Comparison of ENCODE assay signal across 8 cellular contexts in the genomic region with DNA sequence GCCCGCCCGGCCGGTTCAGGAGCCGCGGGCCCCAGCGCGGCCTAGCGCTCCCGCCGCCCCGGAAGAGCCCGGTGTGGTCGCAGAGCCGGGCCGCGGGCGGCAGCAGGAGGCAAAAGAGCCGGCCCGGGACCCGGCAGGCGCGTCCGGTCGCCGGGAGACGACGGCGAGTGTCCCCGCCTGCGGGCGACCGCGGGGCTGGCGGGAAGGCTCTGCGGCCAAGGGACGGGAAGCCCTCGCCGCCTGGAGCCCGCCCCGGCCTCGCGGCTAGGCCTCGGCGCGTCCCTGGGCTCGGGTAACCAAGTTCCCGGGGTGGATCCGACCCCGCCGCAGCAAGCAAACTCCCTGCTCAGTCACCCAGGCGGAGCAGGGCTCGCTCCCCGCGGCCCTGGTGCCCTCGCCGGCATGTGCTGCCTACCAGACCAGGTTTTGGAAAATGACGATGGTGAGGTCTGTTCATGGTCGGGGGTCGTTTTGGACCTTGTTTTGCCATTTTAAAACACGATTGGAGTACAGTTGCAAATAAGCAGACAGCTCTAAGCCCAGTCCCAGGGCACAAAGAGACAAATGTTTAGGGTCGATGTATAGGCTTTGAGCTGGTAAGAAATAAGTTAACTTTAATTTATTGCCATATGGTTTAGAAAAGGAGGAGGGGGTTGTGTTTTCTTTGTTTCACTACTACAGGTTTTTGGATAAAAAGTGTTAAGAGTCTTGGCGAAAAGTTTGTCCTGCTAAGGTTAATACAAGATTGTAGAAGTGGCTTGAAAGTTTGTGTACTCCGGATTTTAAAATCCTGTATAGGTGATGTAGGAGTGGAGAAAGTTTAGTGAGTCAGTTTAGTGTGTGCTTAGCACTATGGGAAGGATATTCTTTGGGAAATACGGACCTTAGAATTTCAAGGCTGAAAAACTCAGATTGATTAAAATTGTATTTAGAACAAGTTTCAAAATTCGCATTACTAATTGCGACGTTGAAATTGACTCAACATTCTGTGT. TPM values are rescaled to one million over a fixed set of nuclear protein-coding genes. Genes with fewer than 3 reads are reported as not detected.
A peak's percentile ranks its signal among the peaks of the same experiment; 100 is the strongest.
DNase-seq lines count a peak whose midpoint lies in the region; ATAC-seq and TF ChIP-seq lines count a peak whose summit lies in the region.

No MANE protein-coding gene starts in this region.

- TF ChIP-seq CTCF in AG04449 (IDR thresholded peaks at IDR 0.05; ENCODE audit: insufficient read depth, low read length, missing control alignments) (no peak), RWPE1 (conservative IDR thresholded peaks at IDR 0.05; ENCODE audit: low read depth) (no peak), progenitor cell of endocrine pancreas (IDR thresholded peaks at IDR 0.05; ENCODE audit: unreplicated experiment) (no peak)

- peak overlapping the region; percentile 84 for H3K4me3 Mint-ChIP-seq in activated naive CD4-positive, alpha-beta T cell treated with anti-CD3 and anti-CD28 coated beads, Interleukin-2, amount 10 ng/mL, durations not matched to agents 7 days and 5 days
- H3K4me3 Mint-ChIP-seq in progenitor cell of endocrine pancreas (ENCODE audit: low read depth), result peak overlapping the region; percentile 93

- DNase-seq in AG04449 (ENCODE audit: low read depth, low spot score) (no peak), RWPE1 (ENCODE audit: low spot score) (no peak), cardiac septum (ENCODE audit: low spot score) (peak; percentile 80), progenitor cell of endocrine pancreas (ENCODE audit: low spot score, unreplicated experiment) (peak; percentile 39), ureter (ENCODE audit: low spot score) (peak; percentile 53)
- DNase-seq in activated naive CD4-positive, alpha-beta T cell treated with anti-CD3 and anti-CD28 coated beads, Interleukin-2, amount 10 ng/mL, durations not matched to agents 7 days and 5 days, result peak; percentile 77

- POLR2A ChIA-PET in AG04449 (lab: Yijun Ruan, JAX), result interaction anchor here (0.7 to 2.7 kb wide), 3 partner anchors 8 to 65 kb away, joined by 3 to 8 read pairs (median 4); no protein-coding TSS in a partner anchor
- POLR2A ChIA-PET in RWPE1 (lab: Yijun Ruan, JAX; ENCODE audit: low non-redundant PET), result interaction anchor here (0.5 to 1.1 kb wide), 3 partner anchors 14 to 297 kb away, joined by 3 to 10 read pairs (median 5); no protein-coding TSS in a partner anchor

- peak overlapping the region; percentile 89 for H3K27ac Mint-ChIP-seq in activated naive CD4-positive, alpha-beta T cell treated with anti-CD3 and anti-CD28 coated beads, Interleukin-2, amount 10 ng/mL, durations not matched to agents 7 days and 5 days
- peak overlapping the region; percentile 99 for H3K27ac Mint-ChIP-seq in progenitor cell of endocrine pancreas

- H3K27me3 Mint-ChIP-seq in activated naive CD4-positive, alpha-beta T cell treated with anti-CD3 and anti-CD28 coated beads, Interleukin-2, amount 10 ng/mL, durations not matched to agents 7 days and 5 days, result no peaks in the 10 kb centered on the region
- H3K27me3 Mint-ChIP-seq in progenitor cell of endocrine pancreas, result no peaks in the 10 kb centered on the region

- H3K27ac ChIP-seq in RWPE1, result peak overlapping the region; percentile 98

- peak; percentile 31 for ATAC-seq in GM18873 (IDR thresholded peaks at IDR 0.05; ENCODE audit: low FRiP score, unreplicated experiment)
- ATAC-seq in HG03135 (IDR thresholded peaks at IDR 0.05; ENCODE audit: unreplicated experiment), result peak; percentile 36

- no peaks in the 10 kb centered on the region for H3K9me3 Mint-ChIP-seq in activated naive CD4-positive, alpha-beta T cell treated with anti-CD3 and anti-CD28 coated beads, Interleukin-2, amount 10 ng/mL, durations not matched to agents 7 days and 5 days
- H3K9me3 Mint-ChIP-seq in progenitor cell of endocrine pancreas (ENCODE audit: low read depth), result no peaks in the 10 kb centered on the region

- intact Hi-C loops in cardiac septum (cut with DNase I), result loop anchor here (5.0 kb wide), 1 partner anchor 65 kb away; a partner anchor contains a TSS

- H3K4me3 ChIP-seq in AG04449 (ENCODE audit: low read depth, low read length), result peak overlapping the region; percentile 73

- CTCF ChIA-PET in AG04449 (lab: Yijun Ruan, JAX) (interaction anchor here (0.7 kb wide), 1 partner anchor 46 kb away, joined by 3 read pairs; no protein-coding TSS in a partner anchor), RWPE1 (lab: Yijun Ruan, JAX) (interaction anchor here (0.6 to 1.3 kb wide), 4 partner anchors 46 to 855 kb away, joined by 3 to 7 read pairs (median 4); a partner anchor contains a TSS)
- CTCF ChIA-PET in activated naive CD4-positive, alpha-beta T cell treated with anti-CD3 and anti-CD28 coated beads, Interleukin-2, amount 10 ng/mL, durations not matched to agents 7 days and 5 days (lab: Charles Lee), result interaction anchor here (0.6 to 4.3 kb wide), 4 partner anchors 13 to 64 kb away, joined by 3 to 23 read pairs (median 3); no protein-coding TSS in a partner anchor

- peaks cover 33% of the 10 kb centered on the region for H3K36me3 Mint-ChIP-seq in activated naive CD4-positive, alpha-beta T cell treated with anti-CD3 and anti-CD28 coated beads, Interleukin-2, amount 10 ng/mL, durations not matched to agents 7 days and 5 days
- peaks cover 2% of the 10 kb centered on the region for H3K36me3 Mint-ChIP-seq in progenitor cell of endocrine pancreas (ENCODE audit: insufficient read depth)

- peaks cover 52% of the 10 kb centered on the region for H3K4me1 Mint-ChIP-seq in activated naive CD4-positive, alpha-beta T cell treated with anti-CD3 and anti-CD28 coated beads, Interleukin-2, amount 10 ng/mL, durations not matched to agents 7 days and 5 days
- peaks cover 31% of the 10 kb centered on the region for H3K4me1 Mint-ChIP-seq in progenitor cell of endocrine pancreas (ENCODE audit: low read depth)

RNA-seq across cellular contexts. Expression of a gene that starts 1.1 kb away (rescaled TPM):
- total RNA-seq in cardiac septum (88.8 TPM), progenitor cell of endocrine pancreas (61.3 and 62.1 TPM in 2 replicates), ureter (55.2 TPM)

Comparison
In these comparisons a context has a peak if more than half of its experiments do, and no peak if none do; other contexts are left out.
1. DNase-seq: peak in activated naive CD4-positive, alpha-beta T cell treated with anti-CD3 and anti-CD28 coated beads, Interleukin-2, amount 10 ng/mL, durations not matched to agents 7 days and 5 days (single experiment), cardiac septum (single experiment), progenitor cell of endocrine pancreas (single experiment) and ureter (single experiment); none in AG04449 (single experiment) and RWPE1 (single experiment).